ENCODE assay signal across 2 cellular contexts in genomic region chr2:165087933-165088901, GRCh38.
TF ChIP-seq lines count a peak whose summit lies in the region.

No MANE protein-coding gene starts in this region.

TF ChIP-seq in SK-N-SH, 30 proteins besides CTCF, POLR2A, EP300 and RAD21 (continued from another document):
- TF ChIP-seq REST (IDR thresholded peaks at IDR 0.05; ENCODE audit: low read depth, low read length) (no peak), SIN3A (IDR thresholded peaks at IDR 0.05; ENCODE audit: borderline replicate concordance, low read depth, low read length) (no peak), ZBTB33 (IDR thresholded peaks at IDR 0.05; ENCODE audit: borderline replicate concordance, low read depth) (no peak)

TF ChIP-seq in liver, 16 proteins besides CTCF, POLR2A, EP300 and RAD21 (continued from another document):
- TF ChIP-seq HNF4G (IDR thresholded peaks at IDR 0.05), result peak; percentile 65
- peak; percentile 29 for TF ChIP-seq YY1 (IDR thresholded peaks at IDR 0.05)
- peak; percentile 83 to 86 for TF ChIP-seq HNF4A (conservative IDR thresholded peaks at IDR 0.05)
